1 cellular context compared by ENCODE assay signal in genomic region chr1:13760921-13761320, GRCh38.
TF ChIP-seq lines count a peak whose summit lies in the region.

No MANE protein-coding gene starts in this region.

TF ChIP-seq in GM23338, 12 proteins besides CTCF, POLR2A, EP300 and RAD21 (continued from another document):
- TF ChIP-seq ZNF462 (CRISPR knock-in tag; IDR thresholded peaks at IDR 0.05) (no peak), JUNB (IDR thresholded peaks at IDR 0.05; ENCODE audit: unreplicated experiment) (no peak), CREB1 (CRISPR knock-in tag; IDR thresholded peaks at IDR 0.05; ENCODE audit: low read depth) (no peak), POLR2AphosphoS5 (IDR thresholded peaks at IDR 0.05; ENCODE audit: low read depth) (no peak), REST (IDR thresholded peaks at IDR 0.05; ENCODE audit: unreplicated experiment) (no peak), ZNF331 (CRISPR knock-in tag; IDR thresholded peaks at IDR 0.05; ENCODE audit: low read depth) (no peak)
